ENCODE assay signal across 2 cellular contexts in genomic region chr4:184475096-184475461, GRCh38.
TF ChIP-seq lines count a peak whose summit lies in the region.

No MANE protein-coding gene starts in this region.

TF ChIP-seq in HCT116, 20 proteins besides CTCF, POLR2A, EP300 and RAD21:
- TF ChIP-seq ZBTB33 (IDR thresholded peaks at IDR 0.05; ENCODE audit: extremely low read depth, insufficient replicate concordance, low read length) = no peak

TF ChIP-seq in neural cell, 6 proteins besides CTCF, POLR2A, EP300 and RAD21 (continued from another document):
- no peak for TF ChIP-seq EZH2 (IDR thresholded peaks at IDR 0.05; ENCODE audit: borderline replicate concordance, insufficient read depth, low read length, poor library complexity, severe bottlenecking)
- TF ChIP-seq POLR2AphosphoS5 (IDR thresholded peaks at IDR 0.05) = no peak
- TF ChIP-seq MXI1 (conservative IDR thresholded peaks at IDR 0.05; ENCODE audit: poor library complexity, severe bottlenecking) = no peak
